1 cellular context compared by ENCODE assay signal in genomic region chr17:50345443-50346312, GRCh38.
A peak's percentile ranks its signal among the peaks of the same experiment; 100 is the strongest.
TF ChIP-seq lines count a peak whose summit lies in the region.

XYLT2 (plus strand) TSS chr17:50346126; CDS start chr17:50346141, 15 bp downstream.

TF ChIP-seq in K562, 482 proteins besides CTCF, POLR2A, EP300 and RAD21 (continued from another document and continues in another):
- TF ChIP-seq THAP12 (CRISPR knock-in tag; IDR thresholded peaks at IDR 0.05) (no peak), RBM17 (IDR thresholded peaks at IDR 0.05; ENCODE audit: borderline replicate concordance, low read depth, low read length) (no peak), MBD2 (IDR thresholded peaks at IDR 0.05; ENCODE audit: borderline replicate concordance, low read depth) (no peak), ZNF232 (CRISPR knock-in tag; IDR thresholded peaks at IDR 0.05) (0 out of 2 replicates have a peak, but pooled peaks have one; percentile 22), ZNF395 (CRISPR knock-in tag; IDR thresholded peaks at IDR 0.05) (peak; percentile 83; the same call in 1 of the 2 replicates), MAFG (tag; conservative IDR thresholded peaks at IDR 0.05) (no peak), L3MBTL2 (IDR thresholded peaks at IDR 0.05) (peak; percentile 93), ZNF282 (CRISPR knock-in tag; IDR thresholded peaks at IDR 0.05) (0 out of 2 replicates have a peak, but pooled peaks have one; percentile 57), KDM2B (CRISPR knock-in tag; IDR thresholded peaks at IDR 0.05) (peak; percentile 51; the same call in 1 of the 2 replicates), ZNF407 (IDR thresholded peaks at IDR 0.05; ENCODE audit: low read depth) (no peak), NONO (IDR thresholded peaks at IDR 0.05; ENCODE audit: low read depth in 2 of 2, low read length in 1 of 2) (peak; percentile 38 to 63; a peak in 2 of 4 replicates), IRF9 (tag; IDR thresholded peaks at IDR 0.05) (no peak), ARID2 (IDR thresholded peaks at IDR 0.05) (no peak), PRDM10 (IDR thresholded peaks at IDR 0.05; ENCODE audit: partially characterized antibody) (peak; percentile 53), TFAP4 (CRISPR knock-in tag; IDR thresholded peaks at IDR 0.05; ENCODE audit: borderline replicate concordance) (peak; percentile 55; the same call in 1 of the 2 replicates), FIP1L1 (IDR thresholded peaks at IDR 0.05; ENCODE audit: low read depth, low read length, poor library complexity, severe bottlenecking) (peak; percentile 56), CUX1 (CRISPR knock-in tag; IDR thresholded peaks at IDR 0.05) (peak; percentile 73; the same call in 1 of the 2 replicates), POLR2B (IDR thresholded peaks at IDR 0.05; ENCODE audit: low read depth, partially characterized antibody) (peak; percentile 34), YY1 (IDR thresholded peaks at IDR 0.05; ENCODE audit: borderline replicate concordance in 1 of 3, control insufficient read depth in 1 of 3, extremely low read depth in 1 of 3, insufficient read depth in 3 of 3, insufficient read length in 1 of 3, insufficient replicate concordance in 2 of 3, low read depth in 1 of 3, low read length in 2 of 3) (peak in 2 of 3 experiments; percentile 68 to 83), ZNF197 (CRISPR knock-in tag; IDR thresholded peaks at IDR 0.05; ENCODE audit: low read depth) (peak; percentile 96), ELK1 (CRISPR knock-in tag; IDR thresholded peaks at IDR 0.05) (0 out of 2 replicates have a peak, but pooled peaks have one; percentile 67), KDM5B (IDR thresholded peaks at IDR 0.05; ENCODE audit: insufficient replicate concordance, low read depth, low read length) (peak; percentile 73), ATF3 (IDR thresholded peaks at IDR 0.05) (no peak), ATF3 (CRISPR knock-in tag; conservative IDR thresholded peaks at IDR 0.05) (no peak)
